8 cellular contexts compared by ENCODE assay signal in the genomic region with DNA sequence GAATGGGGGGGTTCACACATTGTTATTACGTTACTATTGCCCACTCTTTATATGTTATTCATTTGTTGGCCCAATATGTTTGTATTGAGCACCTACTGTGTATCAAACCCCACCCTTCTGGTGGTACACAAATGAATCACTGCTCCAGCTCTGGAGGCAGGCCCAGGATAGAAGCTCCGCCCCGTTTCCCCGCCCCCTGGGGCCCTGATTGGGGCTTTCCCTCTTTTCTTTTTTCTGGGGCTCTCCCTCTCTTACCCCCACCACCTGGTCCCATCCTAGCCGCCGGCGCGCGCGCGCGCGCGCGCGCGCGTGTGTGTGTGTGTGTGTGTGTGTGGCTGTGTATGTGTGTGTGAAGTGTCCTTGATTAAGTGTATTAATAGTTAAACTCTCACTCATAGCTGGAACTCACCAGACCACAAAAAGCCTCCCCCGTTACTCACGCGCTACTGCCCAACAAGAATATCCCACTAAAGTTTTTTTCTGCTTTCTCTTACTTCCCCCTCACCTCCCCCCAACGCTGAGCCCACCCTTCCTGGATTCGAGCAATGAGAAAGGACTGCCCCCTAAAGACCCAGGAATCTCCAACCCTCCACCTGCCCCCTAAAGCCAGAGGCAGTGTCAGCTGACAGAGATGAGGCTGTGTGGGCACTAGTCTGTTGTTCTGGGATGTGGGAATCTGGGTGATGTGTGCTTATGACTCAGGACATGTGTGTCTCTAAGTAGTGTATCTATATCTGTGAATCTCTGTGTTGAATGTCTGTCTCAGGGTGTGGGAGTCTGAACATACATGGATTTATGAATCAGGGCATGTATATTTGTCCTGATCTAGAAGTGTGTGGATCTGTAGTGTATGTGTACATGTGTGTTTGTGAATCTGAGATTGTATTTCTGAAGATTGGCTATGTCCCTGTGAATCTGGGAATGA. TPM values are rescaled to one million over a fixed set of nuclear protein-coding genes. Genes with fewer than 3 reads are reported as not detected.
DNase-seq lines count a peak whose midpoint lies in the region; ATAC-seq and TF ChIP-seq lines count a peak whose summit lies in the region.

No MANE protein-coding gene starts in this region.

- no peak for TF ChIP-seq CTCF in BE2C (IDR thresholded peaks at IDR 0.05; ENCODE audit: low read depth, low read length)
- no peak for TF ChIP-seq CTCF in left ventricle myocardium inferior (IDR thresholded peaks at IDR 0.05; ENCODE audit: borderline replicate concordance)

- H3K9me3 ChIP-seq in BE2C: no peaks in the 10 kb centered on the region
- H3K9me3 ChIP-seq in left ventricle myocardium inferior (replicated peaks): no peaks in the 10 kb centered on the region

- peak overlapping the region; percentile 91 for H3K27ac ChIP-seq in left ventricle myocardium inferior (replicated peaks)

- intact Hi-C loops in left ventricle myocardium inferior (cut with micrococcal nuclease): no loop called here

- peak overlapping the region; percentile 96 for H3K4me3 ChIP-seq in BE2C (ENCODE audit: low read depth, low read length)
- H3K4me3 ChIP-seq in left ventricle myocardium inferior: peak overlapping the region; percentile 90

- 0 out of 2 replicates have a peak, but pooled peaks cover 4% of the 10 kb centered on the region for H3K36me3 ChIP-seq in BE2C
- H3K36me3 ChIP-seq in left ventricle myocardium inferior: no peaks in the 10 kb centered on the region

- ATAC-seq in HG03280 (IDR thresholded peaks at IDR 0.05; ENCODE audit: unreplicated experiment): peak; percentile 47

- no peaks in the 10 kb centered on the region for H3K27me3 ChIP-seq in BE2C
- H3K27me3 ChIP-seq in left ventricle myocardium inferior (ENCODE audit: low read depth): no peaks in the 10 kb centered on the region

- DNase-seq in BE2C (peak; percentile 90), GM19238 (ENCODE audit: insufficient read length, low spot score) (peak; percentile 92), SHP77 (lab: John Stamatoyannopoulos, UW) (peak; percentile 59 to 76), anterior cingulate cortex (lab: John Stamatoyannopoulos, UW) (peak in 54 of 58 donors; percentile 50 to 94 (median 85)), left ventricle myocardium inferior (peak; percentile 84), pons (ENCODE audit: low spot score) (peak; percentile 96), SKM-1 (lab: John Stamatoyannopoulos, UW; ENCODE audit: unreplicated experiment) (no peak)

- H3K4me1 ChIP-seq in BE2C (peaks cover 49% of the 10 kb centered on the region), left ventricle myocardium inferior (peaks cover 99% of the 10 kb centered on the region)

RNA-seq across cellular contexts. Expression of a gene that starts 4.0 kb away (rescaled TPM):
- polyA plus RNA-seq in BE2C (2012; ENCODE audit: insufficient read depth, insufficient read length, low read depth): 263 TPM
- 56.9 TPM for total RNA-seq in left ventricle myocardium inferior
